In the genomic region with DNA sequence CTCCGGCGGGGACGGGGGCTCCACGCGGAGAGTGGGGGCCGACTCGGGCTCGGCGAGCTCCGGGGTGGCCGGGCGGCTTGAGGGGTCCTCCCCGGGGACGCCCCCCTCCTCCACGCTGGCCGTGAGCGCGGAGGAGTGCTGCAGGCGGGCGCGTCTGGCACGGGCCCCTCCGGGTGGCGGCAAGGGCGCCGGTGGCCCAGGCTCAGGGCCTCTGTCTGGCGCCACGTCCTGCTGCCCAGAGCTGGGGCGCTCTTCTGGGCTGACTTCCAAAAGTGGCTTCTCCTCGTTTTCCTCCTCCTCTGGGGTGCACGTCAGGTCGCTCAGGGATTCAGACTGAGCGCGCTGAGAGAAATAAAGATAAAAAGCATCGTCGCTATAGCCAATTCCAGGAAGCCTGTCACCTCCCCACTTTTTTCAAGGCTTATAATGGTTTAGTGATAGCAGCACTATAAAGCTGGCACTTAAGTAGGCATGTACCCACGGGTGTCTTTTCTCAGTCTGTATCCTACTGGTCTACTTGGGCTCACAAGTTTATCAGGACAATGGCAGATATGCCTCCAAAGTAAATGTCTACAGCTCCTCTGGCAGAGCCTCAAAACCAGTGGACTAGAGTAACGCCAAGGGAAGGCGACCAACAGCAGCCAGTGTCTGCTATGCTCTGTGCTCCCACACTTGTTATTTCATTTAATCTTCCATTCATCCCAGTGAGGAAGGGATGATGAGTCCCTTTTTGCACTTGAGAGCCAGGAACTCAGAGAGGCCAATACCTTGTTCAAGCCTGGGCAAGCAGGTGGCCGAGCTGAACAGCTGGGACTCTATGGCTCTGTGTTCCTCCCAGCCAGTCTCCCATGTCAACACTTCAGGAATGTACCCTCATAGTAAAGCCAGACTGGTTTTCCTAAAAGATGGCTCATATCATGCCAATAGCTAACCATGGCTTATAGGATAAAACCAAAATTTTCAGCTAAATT, we compare ENCODE assay signal across 9 cellular contexts.
A peak's percentile ranks its signal among the peaks of the same experiment; 100 is the strongest.
DNase-seq lines count a peak whose midpoint lies in the region; ATAC-seq, FAIRE-seq and TF ChIP-seq lines count a peak whose summit lies in the region.
"Had no signal": no experiment of that assay in that cellular context is flagged by ENCODE, and none has a peak within 500 bp of the region (broad histone marks: within the 10 kb centered on the region; RNA-seq: fewer than 3 reads in every experiment).

No MANE protein-coding gene starts in this region.

- H3K4me3 ChIP-seq in endothelial cell of umbilical vein (replicated peaks in 1 of 3; ENCODE audit: insufficient read depth in 1 of 3, low read depth in 1 of 3, low read length in 3 of 3) = peak overlapping the region in 1 of 3 experiments; percentile 44
- H3K4me3 ChIP-seq in tibial artery = peak overlapping the region; percentile 54 to 68

- H3K36me3 Mint-ChIP-seq in T-helper 2 cell treated with Interferon-gamma antibody and Interleukin-4, amounts not matched to agents 5 μg/mL and 100 μg/mL, for 36 hours (ENCODE audit: low read depth) = peaks cover 2% of the 10 kb centered on the region

- H3K4me1 ChIP-seq in endothelial cell of umbilical vein (ENCODE audit: control insufficient read depth, extremely low read depth, insufficient read depth, low read length) (peaks cover 11% of the 10 kb centered on the region), tibial artery (peaks cover 0 to 41% (median 21%) of the 10 kb centered on the region in 4 donors)

- H4K20me1 ChIP-seq in endothelial cell of umbilical vein (replicated peaks; ENCODE audit: control insufficient read depth, extremely low read depth, insufficient read depth, low read length) = no peaks in the 10 kb centered on the region

- dilution Hi-C loops in endothelial cell of umbilical vein (cut with MboI; ENCODE audit: extremely low pct_ligation_motif_present, low sequenced_read_pairs) = no loop called here

- peak; percentile 40 for FAIRE-seq in endothelial cell of umbilical vein (lab: Jason Lieb, UNC)
- FAIRE-seq: A204.1 had no signal

- peak overlapping the region; percentile 82 for H3K27ac Mint-ChIP-seq in T-helper 2 cell treated with Interferon-gamma antibody and Interleukin-4, amounts not matched to agents 5 μg/mL and 100 μg/mL, for 36 hours

- peak overlapping the region; percentile 69 for H3K9ac ChIP-seq in endothelial cell of umbilical vein (replicated peaks; ENCODE audit: extremely low read depth, insufficient read depth, low read length)

- POLR2A ChIA-PET in endothelial cell of umbilical vein (lab: Charles Lee) = no interaction called here

- no peak for DNase-seq in T-helper 2 cell treated with Interferon-gamma antibody and Interleukin-4, amounts not matched to agents 5 μg/mL and 100 μg/mL, for 36 hours (ENCODE audit: low spot score)
- DNase-seq in T-helper 2 cell (no peak), endothelial cell of umbilical vein (ENCODE audit: low read depth, low spot score) (no peak), myocyte (ENCODE audit: low read depth) (peak; percentile 15), tibial artery (no peak), NCI-H2107 (lab: John Stamatoyannopoulos, UW) (no peak)

- H3K4me2 ChIP-seq in endothelial cell of umbilical vein (ENCODE audit: insufficient read depth, low read length) = peak overlapping the region; percentile 46

- H3K4me3 Mint-ChIP-seq in T-helper 2 cell treated with Interferon-gamma antibody and Interleukin-4, amounts not matched to agents 5 μg/mL and 100 μg/mL, for 36 hours = peak overlapping the region; percentile 84

- H3K4me1 Mint-ChIP-seq in T-helper 2 cell treated with Interferon-gamma antibody and Interleukin-4, amounts not matched to agents 5 μg/mL and 100 μg/mL, for 36 hours (ENCODE audit: low read depth) = peaks cover 36% of the 10 kb centered on the region

- intact Hi-C loops in endothelial cell of umbilical vein (cut with micrococcal nuclease) = loop anchor here (1.0 to 2.0 kb wide), 3 partner anchors 10 to 97 kb away; no protein-coding TSS in a partner anchor
- intact Hi-C loops in tibial artery (cut with DNase I; ENCODE audit: low total_unique reads) = loop anchor here (10.0 kb wide), 1 partner anchor 89 kb away; a partner anchor contains a TSS

- no peaks in the 10 kb centered on the region for H3K79me2 ChIP-seq in endothelial cell of umbilical vein (ENCODE audit: control insufficient read depth, insufficient read depth, low read length)

- H3K9me3 Mint-ChIP-seq in T-helper 2 cell treated with Interferon-gamma antibody and Interleukin-4, amounts not matched to agents 5 μg/mL and 100 μg/mL, for 36 hours = no peaks in the 10 kb centered on the region

- H3K9me3 ChIP-seq in endothelial cell of umbilical vein (replicated peaks; ENCODE audit: control insufficient read depth, insufficient read depth, low read length) (no peaks in the 10 kb centered on the region), tibial artery (no peaks in the 10 kb centered on the region)

- CTCF ChIA-PET in endothelial cell of umbilical vein (lab: Charles Lee) = interaction anchor here (0.8 to 4.8 kb wide), 8 partner anchors 10 to 189 kb away, joined by 3 to 31 read pairs (median 4); a partner anchor contains a TSS

- H3K27ac ChIP-seq in endothelial cell of umbilical vein (ENCODE audit: insufficient read depth, low read depth, low read length) (peak overlapping the region; percentile 53), tibial artery (peak overlapping the region; percentile 73 to 77)

- no peak for TF ChIP-seq CTCF in endothelial cell of umbilical vein (IDR thresholded peaks at IDR 0.05; ENCODE audit: extremely low read depth in 1 of 2, insufficient read depth in 1 of 2, low read depth in 1 of 2, low read length in 2 of 2)
- TF ChIP-seq CTCF in tibial artery (IDR thresholded peaks at IDR 0.05) = no peak

- H3K9me1 ChIP-seq in endothelial cell of umbilical vein (replicated peaks; ENCODE audit: control insufficient read depth, extremely low read depth, insufficient read depth, low read length) = no peaks in the 10 kb centered on the region

- BruUV-seq in endothelial cell of umbilical vein (replicated peaks; lab: Mats Ljungman, UMichigan) = TSS peak; percentile 24

- peak overlapping the region; percentile 82 for H2AFZ ChIP-seq in endothelial cell of umbilical vein (ENCODE audit: low read depth, low read length)

- H3K36me3 ChIP-seq in endothelial cell of umbilical vein (ENCODE audit: control insufficient read depth in 2 of 2, extremely low read depth in 1 of 2, insufficient read depth in 2 of 2, low read length in 2 of 2) (no peaks in the 10 kb centered on the region), tibial artery (no peaks in the 10 kb centered on the region)

- H3K27me3 ChIP-seq in endothelial cell of umbilical vein (ENCODE audit: control insufficient read depth in 2 of 2, insufficient read depth in 2 of 2, low read length in 2 of 2) = no peaks in the 10 kb centered on the region
- peaks cover 0 to 2% of the 10 kb centered on the region in 2 donors for H3K27me3 ChIP-seq in tibial artery

- peaks cover 14% of the 10 kb centered on the region for H3K27me3 Mint-ChIP-seq in T-helper 2 cell treated with Interferon-gamma antibody and Interleukin-4, amounts not matched to agents 5 μg/mL and 100 μg/mL, for 36 hours (ENCODE audit: low read depth)

- no peak for ATAC-seq in GM18870 (IDR thresholded peaks at IDR 0.05; ENCODE audit: unreplicated experiment)
- ATAC-seq in GM21576 (IDR thresholded peaks at IDR 0.05; ENCODE audit: unreplicated experiment) = no peak

- TF ChIP-seq POLR2A in endothelial cell of umbilical vein (IDR thresholded peaks at IDR 0.05; ENCODE audit: low read depth, low read length) = no peak

TF ChIP-seq in endothelial cell of umbilical vein, 7 proteins besides CTCF, POLR2A, EP300 and RAD21:
- TF ChIP-seq MYC (IDR thresholded peaks at IDR 0.05; ENCODE audit: low read depth, low read length) (no peak), POLR2AphosphoS5 (IDR thresholded peaks at IDR 0.05; ENCODE audit: insufficient read depth, low read depth, low read length) (no peak), EZH2 (IDR thresholded peaks at IDR 0.05; ENCODE audit: borderline replicate concordance, low read depth, low read length, severe bottlenecking) (no peak), FOS (IDR thresholded peaks at IDR 0.05; ENCODE audit: borderline replicate concordance, insufficient read depth, low read length) (no peak), GATA2 (IDR thresholded peaks at IDR 0.05; ENCODE audit: insufficient read depth, insufficient read length, low read depth, low read length) (no peak), JUN (IDR thresholded peaks at IDR 0.05; ENCODE audit: borderline replicate concordance, insufficient read depth, insufficient read length, low read depth) (no peak)
- TF ChIP-seq, protein P1, sequence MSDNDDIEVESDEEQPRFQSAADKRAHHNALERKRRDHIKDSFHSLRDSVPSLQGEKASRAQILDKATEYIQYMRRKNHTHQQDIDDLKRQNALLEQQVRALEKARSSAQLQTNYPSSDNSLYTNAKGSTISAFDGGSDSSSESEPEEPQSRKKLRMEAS (IDR thresholded peaks at IDR 0.05; ENCODE audit: insufficient read depth, insufficient read length) = no peak
TF ChIP-seq in endothelial cell of umbilical vein: peak in this region for 0.
